Comparison of ENCODE assay signal across 20 cellular contexts in the genomic region with DNA sequence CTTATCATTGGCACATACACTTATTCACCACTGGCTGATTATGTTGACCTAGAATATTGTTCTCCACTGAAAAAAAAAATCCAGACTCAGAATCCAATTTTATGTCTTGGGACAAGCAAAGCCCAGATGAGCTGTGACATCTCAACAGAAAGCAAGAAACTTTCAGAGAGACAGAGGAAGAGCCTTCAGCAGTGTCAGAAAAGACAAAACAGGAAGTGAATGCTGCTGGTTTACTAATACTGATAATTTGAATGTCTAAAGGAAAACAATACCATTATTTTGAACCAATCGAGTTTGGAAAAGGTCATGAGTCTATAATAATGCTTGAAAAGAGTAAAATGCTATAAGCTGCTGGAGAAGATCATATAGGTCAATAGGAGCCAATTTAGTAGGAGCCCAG.
A peak's percentile ranks its signal among the peaks of the same experiment; 100 is the strongest.
DNase-seq lines count a peak whose midpoint lies in the region; ATAC-seq lines count a peak whose summit lies in the region.
"Had no signal": no experiment of that assay in that cellular context is flagged by ENCODE, and none has a peak within 500 bp of the region (broad histone marks: within the 10 kb centered on the region; RNA-seq: fewer than 3 reads in every experiment).

No MANE protein-coding gene starts in this region.

- H3K27me3 Mint-ChIP-seq in activated CD8-positive, alpha-beta memory T cell treated with anti-CD3 and anti-CD28 coated beads, Interleukin-2, amount 10 ng/mL, durations not matched to agents 7 days and 5 days, result no peaks in the 10 kb centered on the region
- H3K27me3 Mint-ChIP-seq: activated naive CD8-positive, alpha-beta T cell treated with anti-CD3 and anti-CD28 coated beads, Interleukin-2, amount 10 ng/mL, durations not matched to agents 7 days and 5 days; effector memory CD8-positive, alpha-beta T cell had no signal

- no peak overlapping the region for H3K27ac Mint-ChIP-seq in activated CD8-positive, alpha-beta memory T cell treated with anti-CD3 and anti-CD28 coated beads, Interleukin-2, amount 10 ng/mL, durations not matched to agents 7 days and 5 days
- H3K27ac Mint-ChIP-seq: activated naive CD8-positive, alpha-beta T cell treated with anti-CD3 and anti-CD28 coated beads, Interleukin-2, amount 10 ng/mL, durations not matched to agents 7 days and 5 days; CD8-positive, alpha-beta T cell; effector memory CD8-positive, alpha-beta T cell; HFFc6 had no signal

- H3K36me3 Mint-ChIP-seq in activated CD8-positive, alpha-beta memory T cell treated with anti-CD3 and anti-CD28 coated beads, Interleukin-2, amount 10 ng/mL, durations not matched to agents 7 days and 5 days, result no peaks in the 10 kb centered on the region
- H3K36me3 Mint-ChIP-seq: activated naive CD8-positive, alpha-beta T cell treated with anti-CD3 and anti-CD28 coated beads, Interleukin-2, amount 10 ng/mL, durations not matched to agents 7 days and 5 days; CD8-positive, alpha-beta T cell had no signal

- ATAC-seq in HG02623 (IDR thresholded peaks at IDR 0.05; ENCODE audit: unreplicated experiment) (peak; percentile 63), HG03378 (IDR thresholded peaks at IDR 0.05; ENCODE audit: unreplicated experiment) (peak; percentile 84), GM21717 (IDR thresholded peaks at IDR 0.05; ENCODE audit: unreplicated experiment) (no peak)
- no peak for ATAC-seq in activated CD8-positive, alpha-beta memory T cell treated with anti-CD3 and anti-CD28 coated beads, Interleukin-2, amount 10 ng/mL, durations not matched to agents 7 days and 5 days
- ATAC-seq: activated T-cell treated with anti-CD3 and anti-CD28 coated beads, Interleukin-2, amount 50 U/mL, for 4 hours; CD8-positive, alpha-beta T cell; effector memory CD8-positive, alpha-beta T cell had no signal

- H3K4me1 Mint-ChIP-seq in activated CD8-positive, alpha-beta memory T cell treated with anti-CD3 and anti-CD28 coated beads, Interleukin-2, amount 10 ng/mL, durations not matched to agents 7 days and 5 days, result no peaks in the 10 kb centered on the region
- H3K4me1 Mint-ChIP-seq: activated naive CD8-positive, alpha-beta T cell treated with anti-CD3 and anti-CD28 coated beads, Interleukin-2, amount 10 ng/mL, durations not matched to agents 7 days and 5 days had no signal

- H3K9me3 Mint-ChIP-seq in activated CD8-positive, alpha-beta memory T cell treated with anti-CD3 and anti-CD28 coated beads, Interleukin-2, amount 10 ng/mL, durations not matched to agents 7 days and 5 days (ENCODE audit: low read depth), result no peaks in the 10 kb centered on the region
- H3K9me3 Mint-ChIP-seq: activated naive CD8-positive, alpha-beta T cell treated with anti-CD3 and anti-CD28 coated beads, Interleukin-2, amount 10 ng/mL, durations not matched to agents 7 days and 5 days; HFFc6 had no signal

- peak; percentile 5 for DNase-seq in SKM-1 treated with dmso at 0.1 percent for 144 hours (lab: John Stamatoyannopoulos, UW; ENCODE audit: unreplicated experiment)
- no peak for DNase-seq in SKM-1 (lab: John Stamatoyannopoulos, UW; ENCODE audit: unreplicated experiment)
- DNase-seq in medulla oblongata (ENCODE audit: extremely low spot score), result peak; percentile 14
- DNase-seq in NK-92 treated with Interleukin-12 subunit alpha and Interleukin-12 subunit beta, amount 100 ng/mL, for 24 hours (lab: John Stamatoyannopoulos, UW), result no peak
- DNase-seq in activated CD8-positive, alpha-beta memory T cell treated with anti-CD3 and anti-CD28 coated beads, Interleukin-2, amount 10 ng/mL, durations not matched to agents 7 days and 5 days, result no peak
- DNase-seq: activated naive CD8-positive, alpha-beta T cell treated with anti-CD3 and anti-CD28 coated beads, Interleukin-2, amount 10 ng/mL, durations not matched to agents 7 days and 5 days; activated T-cell treated with anti-CD3 and anti-CD28 coated beads, Interleukin-2, amount 50 U/mL, for 4 hours; caudate nucleus; CD8-positive, alpha-beta T cell; effector memory CD8-positive, alpha-beta T cell; HFFc6; Karpas-422; NCI-H187; NCI-H774; Right ventricle myocardium superior; sigmoid colon; stimulated activated CD8-positive, alpha-beta memory T cell treated with anti-CD3 and anti-CD28 coated beads, Interleukin-4, amount 100 ng/mL, for 48 hours had no signal

- H3K4me3 Mint-ChIP-seq in activated CD8-positive, alpha-beta memory T cell treated with anti-CD3 and anti-CD28 coated beads, Interleukin-2, amount 10 ng/mL, durations not matched to agents 7 days and 5 days, result no peak overlapping the region
- H3K4me3 Mint-ChIP-seq: activated naive CD8-positive, alpha-beta T cell treated with anti-CD3 and anti-CD28 coated beads, Interleukin-2, amount 10 ng/mL, durations not matched to agents 7 days and 5 days; activated T-cell treated with anti-CD3 and anti-CD28 coated beads, Interleukin-2, amount 50 U/mL, for 4 hours; CD8-positive, alpha-beta T cell; effector memory CD8-positive, alpha-beta T cell; HFFc6 had no signal

- CTCF ChIA-PET in activated CD8-positive, alpha-beta memory T cell treated with anti-CD3 and anti-CD28 coated beads, Interleukin-2, amount 10 ng/mL, durations not matched to agents 7 days and 5 days (lab: Charles Lee), result no interaction called here

Comparison
In these comparisons a context has a peak if more than half of its experiments do, and no peak if none do; other contexts are left out.
1. DNase-seq: peak in SKM-1 treated with dmso at 0.1 percent for 144 hours (single experiment) and medulla oblongata (single experiment); none in SKM-1 (single experiment), NK-92 treated with Interleukin-12 subunit alpha and Interleukin-12 subunit beta, amount 100 ng/mL, for 24 hours (single experiment) and activated CD8-positive, alpha-beta memory T cell treated with anti-CD3 and anti-CD28 coated beads, Interleukin-2, amount 10 ng/mL, durations not matched to agents 7 days and 5 days (single experiment).
2. ATAC-seq: peak in HG02623 (single experiment) and HG03378 (single experiment); none in GM21717 (single experiment) and activated CD8-positive, alpha-beta memory T cell treated with anti-CD3 and anti-CD28 coated beads, Interleukin-2, amount 10 ng/mL, durations not matched to agents 7 days and 5 days (single experiment).